Comparison of ENCODE assay signal across 10 cellular contexts in the genomic region with DNA sequence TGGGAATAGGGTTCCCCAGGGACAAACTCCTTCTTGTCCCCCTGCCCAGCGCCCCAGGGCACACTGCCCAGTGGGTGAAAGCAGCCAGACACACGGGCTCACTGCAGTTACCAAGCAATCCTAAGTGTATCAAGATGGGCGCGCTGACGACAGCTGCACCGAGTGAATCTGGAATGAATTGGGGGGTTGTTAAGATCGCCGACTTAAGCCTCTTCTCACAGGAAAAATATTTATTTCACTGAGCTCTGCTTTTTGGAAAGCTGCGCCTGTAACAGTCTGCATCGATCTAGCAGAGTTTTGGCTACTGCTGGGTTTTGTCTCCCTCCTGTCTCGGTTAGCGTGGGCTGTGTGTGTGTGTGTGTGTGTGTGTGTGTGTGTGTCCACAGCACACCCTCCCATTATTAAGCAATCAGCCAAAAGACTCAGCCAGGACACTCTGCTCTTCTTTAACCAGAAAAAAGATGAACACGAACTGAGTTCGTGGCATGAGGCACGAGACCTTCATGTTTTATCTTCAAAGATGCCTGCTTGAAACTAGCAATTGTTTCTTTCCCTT. TPM values are rescaled to one million over a fixed set of nuclear protein-coding genes. Genes with fewer than 3 reads are reported as not detected.
DNase-seq lines count a peak whose midpoint lies in the region; ATAC-seq and TF ChIP-seq lines count a peak whose summit lies in the region.
"Had no signal": no experiment of that assay in that cellular context is flagged by ENCODE, and none has a peak within 500 bp of the region (broad histone marks: within the 10 kb centered on the region; RNA-seq: fewer than 3 reads in every experiment).

No MANE protein-coding gene starts in this region.

- peak overlapping the region; percentile 41 for H2AFZ ChIP-seq in smooth muscle cell (ENCODE audit: low read depth)

- H3K9me3 ChIP-seq in ascending aorta, result no peaks in the 10 kb centered on the region
- no peaks in the 10 kb centered on the region for H3K9me3 ChIP-seq in smooth muscle cell (replicated peaks; ENCODE audit: low read depth)

- H4K20me1 ChIP-seq in smooth muscle cell (ENCODE audit: low read depth), result no peaks in the 10 kb centered on the region

- intact Hi-C loops in ascending aorta (cut with DNase I), result no loop called here

- no peaks in the 10 kb centered on the region for H3K79me2 ChIP-seq in smooth muscle cell (ENCODE audit: low read depth)

- H3K27me3 ChIP-seq in ascending aorta (no peaks in the 10 kb centered on the region), smooth muscle cell (ENCODE audit: low read depth) (no peaks in the 10 kb centered on the region)

- peaks cover 0 to 26% of the 10 kb centered on the region in 2 donors for H3K4me1 ChIP-seq in ascending aorta
- H3K4me1 ChIP-seq in smooth muscle cell (ENCODE audit: low read depth), result peaks cover 14% of the 10 kb centered on the region

- no peak overlapping the region for H3K9ac ChIP-seq in smooth muscle cell (ENCODE audit: low read depth)

- H3K36me3 ChIP-seq in ascending aorta (no peaks in the 10 kb centered on the region), smooth muscle cell (ENCODE audit: low read depth) (no peaks in the 10 kb centered on the region)

- H3K4me3 ChIP-seq in ascending aorta (peak overlapping the region; percentile 21 to 26), smooth muscle cell (no peak overlapping the region)

- DNase-seq in HCEC 1CT (peak; percentile 69), ascending aorta (ENCODE audit: low spot score in 2 of 2) (peak in 1 of 2 donors; percentile 70), inferior parietal cortex (ENCODE audit: extremely low spot score) (peak; percentile 18), smooth muscle cell (lab: John Stamatoyannopoulos, UW; ENCODE audit: unreplicated experiment) (peak; percentile 56), HPDE6-E6E7 (ENCODE audit: extremely low spot score) (no peak), DMS153 (lab: John Stamatoyannopoulos, UW) (no peak)
- DNase-seq in activated naive CD4-positive, alpha-beta T cell treated with Interleukin-2 at 50 U/mL for 16 hours, result no peak
- DNase-seq: activated naive CD8-positive, alpha-beta T cell treated with anti-CD3 and anti-CD28 coated beads, Interleukin-2, amount 50 U/mL, for 24 hours had no signal

- H3F3A ChIP-seq in smooth muscle cell (ENCODE audit: low read depth), result peaks cover 10% of the 10 kb centered on the region

- H3K27ac ChIP-seq in ascending aorta (peak overlapping the region in 1 of 2 donors; percentile 2), smooth muscle cell (ENCODE audit: low read depth) (peak overlapping the region; percentile 77)

- H3K4me2 ChIP-seq in smooth muscle cell, result peak overlapping the region; percentile 74

- TF ChIP-seq CTCF in ascending aorta (IDR thresholded peaks at IDR 0.05), result no peak
- no peak for TF ChIP-seq CTCF in smooth muscle cell (IDR thresholded peaks at IDR 0.05; ENCODE audit: borderline replicate concordance, insufficient read depth, poor library complexity, severe bottlenecking)

- WGBS in smooth muscle cell (ENCODE audit: low lambda C conversion rate), result 26% methylated on average over 15 of the region's 15 CpGs

- no peak for ATAC-seq in HG03432 (IDR thresholded peaks at IDR 0.05; ENCODE audit: unreplicated experiment)
- ATAC-seq: activated naive CD8-positive, alpha-beta T cell treated with anti-CD3 and anti-CD28 coated beads, Interleukin-2, amount 50 U/mL, for 24 hours had no signal

RNA-seq across cellular contexts. Expression of gene RIPOR3, which starts 35.9 kb away (rescaled TPM):
- 15.1 TPM for total RNA-seq in ascending aorta
- total RNA-seq in smooth muscle cell, result 0.18 and 0.40 TPM in 2 replicates
- polyA plus RNA-seq in smooth muscle cell, result 1.2 and 4.9 TPM in 2 replicates
- total RNA-seq: T-helper 1 cell treated with Interleukin-12 subunit alpha and Interleukin-12 subunit beta and Interleukin-4 antibody, amounts not matched to agents 30 ng/mL and 1 ng/mL, for 36 hours had no signal

Comparison
In these comparisons a context has a peak if more than half of its experiments do, and no peak if none do; other contexts are left out.
1. DNase-seq: peak in HCEC 1CT (single experiment), inferior parietal cortex (single experiment) and smooth muscle cell (single experiment); none in HPDE6-E6E7 (single experiment), activated naive CD4-positive, alpha-beta T cell treated with Interleukin-2 at 50 U/mL for 16 hours (single experiment) and DMS153 (single experiment).
2. RNA of gene RIPOR3, which starts 35.9 kb away (total RNA-seq): 15.1 TPM in ascending aorta (single experiment); 0.18 to 0.40 TPM in smooth muscle cell; every median in the first group is over 10 times any median in the second.